8 cellular contexts compared by ENCODE assay signal in the genomic region with DNA sequence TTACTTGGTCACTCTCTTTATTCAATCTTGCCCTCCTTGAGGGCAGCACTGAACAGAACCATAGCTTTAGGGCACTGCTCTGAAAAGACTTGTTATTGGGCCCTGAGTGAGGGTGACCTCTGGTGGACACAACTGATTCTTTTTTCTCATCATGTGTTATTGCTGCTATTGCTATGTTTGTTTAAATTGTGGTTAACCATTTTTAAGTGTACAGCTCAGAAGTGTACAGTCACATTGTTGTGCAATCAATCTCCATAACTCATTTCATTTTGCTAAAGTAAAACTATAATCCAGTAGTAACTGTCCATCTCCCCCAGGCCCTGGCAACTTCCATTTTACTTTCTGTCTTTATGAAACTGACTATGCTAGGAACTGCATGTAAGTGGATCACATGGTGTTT.
DNase-seq lines count a peak whose midpoint lies in the region; ATAC-seq, FAIRE-seq and TF ChIP-seq lines count a peak whose summit lies in the region.

No MANE protein-coding gene starts in this region.

- H3K27ac ChIP-seq in lower lobe of right lung (no peak overlapping the region), suprapubic skin (no peak overlapping the region)

- no peaks in the 10 kb centered on the region for H3K27me3 ChIP-seq in lower lobe of right lung (ENCODE audit: low read depth)
- no peaks in the 10 kb centered on the region for H3K27me3 ChIP-seq in suprapubic skin

- peak; percentile 54 for TF ChIP-seq CTCF in D721Med (IDR thresholded peaks at IDR 0.05; ENCODE audit: insufficient read depth, missing control alignments)
- TF ChIP-seq CTCF in choroid plexus epithelial cell (conservative IDR thresholded peaks at IDR 0.05; ENCODE audit: low read depth, low read length), result peak; percentile 82
- TF ChIP-seq CTCF in lower lobe of right lung (IDR thresholded peaks at IDR 0.05), result peak; percentile 48
- peak in 1 of 2 donors; percentile 18 for TF ChIP-seq CTCF in suprapubic skin (IDR thresholded peaks at IDR 0.05)

- H3K4me1 Mint-ChIP-seq in activated T-cell treated with anti-CD3 and anti-CD28 coated beads, Interleukin-2, amount 50 U/mL, for 4 hours (ENCODE audit: low read depth), result no peaks in the 10 kb centered on the region

- no peak overlapping the region for H3K4me3 Mint-ChIP-seq in activated T-cell treated with anti-CD3 and anti-CD28 coated beads, Interleukin-2, amount 50 U/mL, for 4 hours

- intact Hi-C loops in lower lobe of right lung (cut with DNase I), result no loop called here

- H3K36me3 ChIP-seq in lower lobe of right lung, result no peaks in the 10 kb centered on the region
- H3K36me3 ChIP-seq in suprapubic skin, result no peaks in the 10 kb centered on the region

- no peak for TF ChIP-seq EP300 in suprapubic skin (IDR thresholded peaks at IDR 0.05)

- no peaks in the 10 kb centered on the region for H3K9me3 Mint-ChIP-seq in activated T-cell treated with anti-CD3 and anti-CD28 coated beads, Interleukin-2, amount 50 U/mL, for 4 hours

- TF ChIP-seq POLR2A in suprapubic skin (IDR thresholded peaks at IDR 0.05), result no peak

- H3K36me3 Mint-ChIP-seq in activated T-cell treated with anti-CD3 and anti-CD28 coated beads, Interleukin-2, amount 50 U/mL, for 4 hours (ENCODE audit: insufficient read depth), result no peaks in the 10 kb centered on the region

- FAIRE-seq in D721Med (lab: Jason Lieb, UNC), result no peak

- ATAC-seq in GM19025 (IDR thresholded peaks at IDR 0.05; ENCODE audit: low read depth, unreplicated experiment), result peak; percentile 39
- peak; percentile 73 for ATAC-seq in HG03066 (IDR thresholded peaks at IDR 0.05; ENCODE audit: low read depth, unreplicated experiment)
- ATAC-seq in lower lobe of right lung, result peak; percentile 88 to 94
- ATAC-seq in activated T-cell treated with anti-CD3 and anti-CD28 coated beads, Interleukin-2, amount 50 U/mL, for 4 hours, result no peak

- no peaks in the 10 kb centered on the region for H3K27me3 Mint-ChIP-seq in activated T-cell treated with anti-CD3 and anti-CD28 coated beads, Interleukin-2, amount 50 U/mL, for 4 hours (ENCODE audit: low read depth)

- no peak overlapping the region for H3K4me3 ChIP-seq in choroid plexus epithelial cell (ENCODE audit: low read depth, low read length)
- H3K4me3 ChIP-seq in lower lobe of right lung, result no peak overlapping the region
- H3K4me3 ChIP-seq in suprapubic skin, result no peak overlapping the region

- H3K9me3 ChIP-seq in lower lobe of right lung (no peaks in the 10 kb centered on the region), suprapubic skin (no peaks in the 10 kb centered on the region)

- H3K4me1 ChIP-seq in lower lobe of right lung, result no peaks in the 10 kb centered on the region
- H3K4me1 ChIP-seq in suprapubic skin, result no peaks in the 10 kb centered on the region

- no peak for DNase-seq in D721Med (ENCODE audit: insufficient read length, low spot score)
- peak; percentile 94 for DNase-seq in NOMO-1 treated with DMSO at 0.1 percent for 48 hours (lab: John Stamatoyannopoulos, UW; ENCODE audit: unreplicated experiment)
- DNase-seq in choroid plexus epithelial cell (ENCODE audit: low read depth), result peak; percentile 97
- DNase-seq in lower lobe of right lung, result no peak
- no peak for DNase-seq in activated T-cell treated with anti-CD3 and anti-CD28 coated beads, Interleukin-2, amount 50 U/mL, for 4 hours
- DNase-seq in suprapubic skin (ENCODE audit: low spot score in 2 of 2), result no peak

Comparison
In these comparisons a context has a peak if more than half of its experiments do, and no peak if none do; other contexts are left out.
1. DNase-seq: peak in NOMO-1 treated with DMSO at 0.1 percent for 48 hours (single experiment) and choroid plexus epithelial cell (single experiment); none in D721Med (single experiment), lower lobe of right lung (single experiment), activated T-cell treated with anti-CD3 and anti-CD28 coated beads, Interleukin-2, amount 50 U/mL, for 4 hours (single experiment) and suprapubic skin (0 of 2).
2. ATAC-seq: peak in GM19025 (single experiment), HG03066 (single experiment) and lower lobe of right lung (2 of 2); none in activated T-cell treated with anti-CD3 and anti-CD28 coated beads, Interleukin-2, amount 50 U/mL, for 4 hours (0 of 2).